Comparison of ENCODE assay signal across 9 cellular contexts in genomic region chrX:14697453-14697852, GRCh38.
DNase-seq lines count a peak whose midpoint lies in the region; ATAC-seq, FAIRE-seq and TF ChIP-seq lines count a peak whose summit lies in the region.
"Had no signal": no experiment of that assay in that cellular context is flagged by ENCODE, and none has a peak within 500 bp of the region (broad histone marks: within the 10 kb centered on the region; RNA-seq: fewer than 3 reads in every experiment).

No MANE protein-coding gene starts in this region.

- H3K79me2 ChIP-seq in mammary epithelial cell (ENCODE audit: insufficient read depth, low read length), result no peaks in the 10 kb centered on the region

- dilution Hi-C loops in mammary epithelial cell (cut with HindIII; ENCODE audit: low sequenced_read_pairs), result no loop called here

- no peaks in the 10 kb centered on the region for H3K27me3 Mint-ChIP-seq in activated T-cell treated with anti-CD3 and anti-CD28 coated beads, Interleukin-2, amount 50 U/mL, for 4 hours (ENCODE audit: low read depth)
- H3K27me3 Mint-ChIP-seq: activated naive CD8-positive, alpha-beta T cell had no signal

- H3K36me3 Mint-ChIP-seq in activated T-cell treated with anti-CD3 and anti-CD28 coated beads, Interleukin-2, amount 50 U/mL, for 4 hours (ENCODE audit: insufficient read depth), result no peaks in the 10 kb centered on the region
- H3K36me3 Mint-ChIP-seq: activated naive CD8-positive, alpha-beta T cell had no signal

- ATAC-seq in activated T-cell treated with anti-CD3 and anti-CD28 coated beads, Interleukin-2, amount 50 U/mL, for 4 hours, result no peak
- ATAC-seq in HG03025 (IDR thresholded peaks at IDR 0.05; ENCODE audit: low FRiP score, unreplicated experiment), result no peak

- intact Hi-C loops in mammary epithelial cell (cut with micrococcal nuclease), result loop anchor here (10.0 kb wide), 1 partner anchor 603 kb away; no protein-coding TSS in a partner anchor
- intact Hi-C loops in testis (cut with DNase I; ENCODE audit: low total_unique reads), result no loop called here

- no peaks in the 10 kb centered on the region for H3K9me3 Mint-ChIP-seq in activated T-cell treated with anti-CD3 and anti-CD28 coated beads, Interleukin-2, amount 50 U/mL, for 4 hours

- H3K36me3 ChIP-seq in mammary epithelial cell (ENCODE audit: insufficient read depth, low read length) (no peaks in the 10 kb centered on the region), neutrophil (no peaks in the 10 kb centered on the region), testis (ENCODE audit: low read depth, missing control alignments) (no peaks in the 10 kb centered on the region)

- H3K4me3 Mint-ChIP-seq in activated T-cell treated with anti-CD3 and anti-CD28 coated beads, Interleukin-2, amount 50 U/mL, for 4 hours, result no peak overlapping the region
- H3K4me3 Mint-ChIP-seq: activated naive CD8-positive, alpha-beta T cell had no signal

- no peak for FAIRE-seq in H54 (lab: Jason Lieb, UNC)

- TF ChIP-seq CTCF in mammary epithelial cell (conservative IDR thresholded peaks at IDR 0.05 in 1 of 2, IDR thresholded peaks at IDR 0.05 in 1 of 2; ENCODE audit: extremely low read depth in 1 of 2, insufficient read depth in 1 of 2, low read depth in 1 of 2, low read length in 2 of 2) (peak; percentile 75 to 84), neutrophil (IDR thresholded peaks at IDR 0.05) (peak; percentile 29), testis (IDR thresholded peaks at IDR 0.05) (peak in 1 of 3 experiments; percentile 12)

- H3K27me3 ChIP-seq in mammary epithelial cell (ENCODE audit: insufficient read depth, low read length) (no peaks in the 10 kb centered on the region), neutrophil (no peaks in the 10 kb centered on the region), testis (no peaks in the 10 kb centered on the region)

- no peak overlapping the region for H3K9ac ChIP-seq in mammary epithelial cell (ENCODE audit: insufficient read depth, low read length)

- 32% methylated on average over 3 of the region's 3 CpGs for WGBS in mammary epithelial cell (ENCODE audit: low coverage, missing lambda C conversion rate)
- 77 to 92% methylated on average over 3 of the region's 3 CpGs for WGBS in testis, 2 donors

- H3K27ac ChIP-seq in mammary epithelial cell (ENCODE audit: insufficient read depth, low read depth, low read length) (no peak overlapping the region), neutrophil (no peak overlapping the region), testis (no peak overlapping the region)

- H3K4me2 ChIP-seq in mammary epithelial cell (ENCODE audit: insufficient read depth, low read depth, low read length), result no peak overlapping the region

- H3K4me1 Mint-ChIP-seq in activated T-cell treated with anti-CD3 and anti-CD28 coated beads, Interleukin-2, amount 50 U/mL, for 4 hours (ENCODE audit: low read depth), result no peaks in the 10 kb centered on the region

- H3K4me1 ChIP-seq in mammary epithelial cell (ENCODE audit: insufficient read depth, low read length), result no peaks in the 10 kb centered on the region
- H3K4me1 ChIP-seq in neutrophil (ENCODE audit: control insufficient read depth in 1 of 2, insufficient read depth in 1 of 2, low read depth in 1 of 2, low read length in 1 of 2), result no peaks in the 10 kb centered on the region
- H3K4me1 ChIP-seq in testis, result no peaks in the 10 kb centered on the region

- CTCF ChIA-PET in mammary epithelial cell (lab: Charles Lee; ENCODE audit: low non-redundant PET), result no interaction called here

- no TSS peak for BruUV-seq in mammary epithelial cell (replicated peaks; lab: Mats Ljungman, UMichigan)

- TF ChIP-seq POLR2A in H54 (IDR thresholded peaks at IDR 0.05; ENCODE audit: low read depth, low read length) (no peak), testis (IDR thresholded peaks at IDR 0.05) (no peak)

- no peaks in the 10 kb centered on the region for H4K20me1 ChIP-seq in mammary epithelial cell (ENCODE audit: insufficient read depth, low read length)

- no peak overlapping the region for H2AFZ ChIP-seq in mammary epithelial cell (ENCODE audit: low read depth, low read length)

- H3K9me3 ChIP-seq in mammary epithelial cell (replicated peaks; ENCODE audit: insufficient read depth, low read length), result no peaks in the 10 kb centered on the region
- no peaks in the 10 kb centered on the region for H3K9me3 ChIP-seq in neutrophil
- H3K9me3 ChIP-seq in testis, result no peaks in the 10 kb centered on the region

- peak; percentile 1 for DNase-seq in activated T-cell treated with anti-CD3 and anti-CD28 coated beads for 24 hours (ENCODE audit: low read depth)
- DNase-seq in activated T-cell treated with anti-CD3 and anti-CD28 coated beads, Interleukin-2, amount 50 U/mL, for 4 hours, result no peak
- peak; percentile 2 for DNase-seq in H54 (ENCODE audit: insufficient read length, low spot score)
- DNase-seq in NCI-H82 treated with DMSO at 0.1 percent for 48 hours (lab: John Stamatoyannopoulos, UW; ENCODE audit: unreplicated experiment), result peak; percentile 15
- DNase-seq in mammary epithelial cell, result peak; percentile 21
- DNase-seq in testis, result no peak

- no peak overlapping the region for H3K4me3 ChIP-seq in mammary epithelial cell (replicated peaks in 1 of 3; ENCODE audit: insufficient read depth in 1 of 3, low read depth in 2 of 3, low read length in 3 of 3)
- no peak overlapping the region for H3K4me3 ChIP-seq in neutrophil (ENCODE audit: low read depth in 1 of 2, low read length in 1 of 2)
- H3K4me3 ChIP-seq in testis, result no peak overlapping the region

- in situ Hi-C loops in mammary epithelial cell (cut with MboI; ENCODE audit: low sequenced_read_pairs in 2 of 2), result no loop called here

Comparison
In these comparisons a context has a peak if more than half of its experiments do, and no peak if none do; other contexts are left out.
1. DNase-seq: peak in activated T-cell treated with anti-CD3 and anti-CD28 coated beads for 24 hours (single experiment), H54 (single experiment), NCI-H82 treated with DMSO at 0.1 percent for 48 hours (single experiment) and mammary epithelial cell (single experiment); none in activated T-cell treated with anti-CD3 and anti-CD28 coated beads, Interleukin-2, amount 50 U/mL, for 4 hours (single experiment) and testis (single experiment).